1 cellular context compared by ENCODE assay signal in genomic region chr20:45378191-45378590, GRCh38.
A peak's percentile ranks its signal among the peaks of the same experiment; 100 is the strongest.
TF ChIP-seq lines count a peak whose summit lies in the region.

TP53TG5 (minus strand) TSS chr20:45378325; CDS start chr20:45378236, 89 bp downstream.

TF ChIP-seq in HepG2, 621 proteins besides CTCF, POLR2A, EP300 and RAD21:
- TF ChIP-seq CREB1 (IDR thresholded peaks at IDR 0.05), result peak; percentile 47; the same call in 1 of the 2 replicates
- TF ChIP-seq CREB1 (CRISPR knock-in tag; IDR thresholded peaks at IDR 0.05), result no peak
- TF ChIP-seq ZSCAN20 (CRISPR knock-in tag; IDR thresholded peaks at IDR 0.05; ENCODE audit: borderline replicate concordance), result no peak
